ENCODE assay signal across 1 cellular context in genomic region chr2:135573620-135574019, GRCh38.
TF ChIP-seq lines count a peak whose summit lies in the region.

No MANE protein-coding gene starts in this region.

TF ChIP-seq in HepG2, 621 proteins besides CTCF, POLR2A, EP300 and RAD21:
- TF ChIP-seq ZNF234 (CRISPR knock-in tag; conservative IDR thresholded peaks at IDR 0.05), result no peak
- TF ChIP-seq ELF4 (CRISPR knock-in tag; IDR thresholded peaks at IDR 0.05; ENCODE audit: borderline replicate concordance), result no peak
- TF ChIP-seq, protein P1, sequence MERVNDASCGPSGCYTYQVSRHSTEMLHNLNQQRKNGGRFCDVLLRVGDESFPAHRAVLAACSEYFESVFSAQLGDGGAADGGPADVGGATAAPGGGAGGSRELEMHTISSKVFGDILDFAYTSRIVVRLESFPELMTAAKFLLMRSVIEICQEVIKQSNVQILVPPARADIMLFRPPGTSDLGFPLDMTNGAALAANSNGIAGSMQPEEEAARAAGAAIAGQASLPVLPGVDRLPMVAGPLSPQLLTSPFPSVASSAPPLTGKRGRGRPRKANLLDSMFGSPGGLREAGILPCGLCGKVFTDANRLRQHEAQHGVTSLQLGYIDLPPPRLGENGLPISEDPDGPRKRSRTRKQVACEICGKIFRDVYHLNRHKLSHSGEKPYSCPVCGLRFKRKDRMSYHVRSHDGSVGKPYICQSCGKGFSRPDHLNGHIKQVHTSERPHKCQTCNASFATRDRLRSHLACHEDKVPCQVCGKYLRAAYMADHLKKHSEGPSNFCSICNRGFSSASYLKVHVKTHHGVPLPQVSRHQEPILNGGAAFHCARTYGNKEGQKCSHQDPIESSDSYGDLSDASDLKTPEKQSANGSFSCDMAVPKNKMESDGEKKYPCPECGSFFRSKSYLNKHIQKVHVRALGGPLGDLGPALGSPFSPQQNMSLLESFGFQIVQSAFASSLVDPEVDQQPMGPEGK (CRISPR knock-in tag; IDR thresholded peaks at IDR 0.05), result peak; percentile 56; the same call in 1 of the 2 replicates
- TF ChIP-seq, protein P2, sequence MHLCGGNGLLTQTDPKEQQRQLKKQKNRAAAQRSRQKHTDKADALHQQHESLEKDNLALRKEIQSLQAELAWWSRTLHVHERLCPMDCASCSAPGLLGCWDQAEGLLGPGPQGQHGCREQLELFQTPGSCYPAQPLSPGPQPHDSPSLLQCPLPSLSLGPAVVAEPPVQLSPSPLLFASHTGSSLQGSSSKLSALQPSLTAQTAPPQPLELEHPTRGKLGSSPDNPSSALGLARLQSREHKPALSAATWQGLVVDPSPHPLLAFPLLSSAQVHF (CRISPR knock-in tag; IDR thresholded peaks at IDR 0.05), result no peak
- TF ChIP-seq ZNF432 (CRISPR knock-in tag; IDR thresholded peaks at IDR 0.05; ENCODE audit: borderline replicate concordance), result no peak
- TF ChIP-seq, protein P3, sequence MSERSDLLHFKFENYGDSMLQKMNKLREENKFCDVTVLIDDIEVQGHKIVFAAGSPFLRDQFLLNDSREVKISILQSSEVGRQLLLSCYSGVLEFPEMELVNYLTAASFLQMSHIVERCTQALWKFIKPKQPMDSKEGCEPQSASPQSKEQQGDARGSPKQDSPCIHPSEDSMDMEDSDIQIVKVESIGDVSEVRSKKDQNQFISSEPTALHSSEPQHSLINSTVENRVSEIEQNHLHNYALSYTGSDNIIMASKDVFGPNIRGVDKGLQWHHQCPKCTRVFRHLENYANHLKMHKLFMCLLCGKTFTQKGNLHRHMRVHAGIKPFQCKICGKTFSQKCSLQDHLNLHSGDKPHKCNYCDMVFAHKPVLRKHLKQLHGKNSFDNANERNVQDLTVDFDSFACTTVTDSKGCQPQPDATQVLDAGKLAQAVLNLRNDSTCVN (CRISPR knock-in tag; IDR thresholded peaks at IDR 0.05; ENCODE audit: borderline replicate concordance), result no peak
TF ChIP-seq in HepG2: peak in this region for 1.
